Comparison of ENCODE assay signal across 18 cellular contexts in the genomic region with DNA sequence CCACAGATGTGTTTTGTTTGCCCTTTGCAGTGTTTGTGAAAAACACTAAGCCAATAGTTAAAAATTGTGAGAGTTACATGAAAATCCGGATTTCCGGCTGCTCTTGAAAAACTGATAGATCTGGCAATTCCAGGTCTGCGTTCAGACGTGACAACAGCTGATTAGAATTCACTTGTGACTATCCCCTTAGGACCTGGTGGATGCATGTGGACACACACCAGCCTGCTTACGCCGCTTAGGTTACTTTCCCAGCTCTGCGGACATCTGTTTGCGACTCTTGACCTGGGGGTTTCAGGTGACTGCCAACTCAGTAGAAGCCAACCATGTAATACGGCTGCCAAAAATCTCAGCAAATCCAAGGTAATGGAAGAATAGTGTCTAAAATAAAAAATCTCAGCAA. TPM values are rescaled to one million over a fixed set of nuclear protein-coding genes. Genes with fewer than 3 reads are reported as not detected.
DNase-seq lines count a peak whose midpoint lies in the region; ATAC-seq and TF ChIP-seq lines count a peak whose summit lies in the region.
"Had no signal": no experiment of that assay in that cellular context is flagged by ENCODE, and none has a peak within 500 bp of the region (broad histone marks: within the 10 kb centered on the region; RNA-seq: fewer than 3 reads in every experiment).

No MANE protein-coding gene starts in this region.

- H3K4me2 ChIP-seq in osteoblast (ENCODE audit: insufficient read depth, low read length), result no peak overlapping the region

- H3K4me1 ChIP-seq in RWPE2 (ENCODE audit: insufficient read depth, poor library complexity, severe bottlenecking), result peaks cover 32% of the 10 kb centered on the region
- H3K4me1 ChIP-seq in osteoblast (ENCODE audit: insufficient read depth, low read length), result peaks cover 42% of the 10 kb centered on the region
- H3K4me1 ChIP-seq in thyroid gland, result peaks cover 8 to 15% of the 10 kb centered on the region in 2 donors
- no peaks in the 10 kb centered on the region for H3K4me1 ChIP-seq in right cardiac atrium (ENCODE audit: control insufficient read depth, insufficient read depth, low read length)

- ATAC-seq in RWPE2 (ENCODE audit: low read depth) (no peak), right cardiac atrium (no peak), WTC11 (no peak)
- ATAC-seq: Panc1, SK-N-SH treated with all-trans-retinoic acid at 6 μM for 48 hours had no signal

- peaks cover 40% of the 10 kb centered on the region for H3K4me1 Mint-ChIP-seq in dendritic cell treated with granulocyte-macrophage colony-stimulating factor and Interleukin-4, amounts not matched to agents 40 ng/mL and 50 ng/mL, for 4 days (ENCODE audit: low read depth)
- H3K4me1 Mint-ChIP-seq in WTC11, result peaks cover 9% of the 10 kb centered on the region
- H3K4me1 Mint-ChIP-seq: B cell had no signal

- H3K27ac ChIP-seq in RWPE2 (ENCODE audit: poor library complexity, severe bottlenecking) (peak overlapping the region; percentile 97), osteoblast (ENCODE audit: low read depth, low read length) (peak overlapping the region; percentile 100), thyroid gland (peak overlapping the region in 2 of 3 donors; percentile 61 to 65), right cardiac atrium (ENCODE audit: low read length) (no peak overlapping the region)

- peaks cover 89% of the 10 kb centered on the region for H3K36me3 Mint-ChIP-seq in dendritic cell treated with granulocyte-macrophage colony-stimulating factor and Interleukin-4, amounts not matched to agents 40 ng/mL and 50 ng/mL, for 4 days (ENCODE audit: low read depth)
- peaks cover 12% of the 10 kb centered on the region for H3K36me3 Mint-ChIP-seq in WTC11

- H4K20me1 ChIP-seq in osteoblast (ENCODE audit: insufficient read depth, low read length), result no peaks in the 10 kb centered on the region

- peaks cover 34% of the 10 kb centered on the region for H3K79me2 ChIP-seq in osteoblast (ENCODE audit: insufficient read depth, low read length)

- intact Hi-C loops in dendritic cell treated with granulocyte-macrophage colony-stimulating factor and Interleukin-4, amounts not matched to agents 40 ng/mL and 50 ng/mL, for 4 days (cut with micrococcal nuclease), result loop anchor here (10.0 kb wide), 1 partner anchor 296 kb away; no protein-coding TSS in a partner anchor
- intact Hi-C loops in thyroid gland (cut with DNase I), result loop anchor here (10.0 kb wide), 1 partner anchor 126 kb away; no protein-coding TSS in a partner anchor
- intact Hi-C loops in right cardiac atrium (cut with DNase I), result no loop called here

- POLR2A ChIA-PET in WTC11 (lab: Charles Lee), result no interaction called here

- no peak overlapping the region for H3K4me3 Mint-ChIP-seq in dendritic cell treated with granulocyte-macrophage colony-stimulating factor and Interleukin-4, amounts not matched to agents 40 ng/mL and 50 ng/mL, for 4 days
- H3K4me3 Mint-ChIP-seq in WTC11, result no peak overlapping the region
- H3K4me3 Mint-ChIP-seq: B cell; CD4-positive, alpha-beta memory T cell had no signal

- H3K27ac Mint-ChIP-seq in dendritic cell treated with granulocyte-macrophage colony-stimulating factor and Interleukin-4, amounts not matched to agents 40 ng/mL and 50 ng/mL, for 4 days, result peak overlapping the region; percentile 73
- no peak overlapping the region for H3K27ac Mint-ChIP-seq in WTC11
- H3K27ac Mint-ChIP-seq: B cell had no signal

- H3K9me3 ChIP-seq in RWPE2 (ENCODE audit: severe bottlenecking), result no peaks in the 10 kb centered on the region
- H3K9me3 ChIP-seq in osteoblast (ENCODE audit: low read depth, low read length), result no peaks in the 10 kb centered on the region
- H3K9me3 ChIP-seq in thyroid gland, result no peaks in the 10 kb centered on the region
- H3K9me3 ChIP-seq in right cardiac atrium (ENCODE audit: control insufficient read depth, low read length), result no peaks in the 10 kb centered on the region

- no peaks in the 10 kb centered on the region for H3K27me3 Mint-ChIP-seq in dendritic cell treated with granulocyte-macrophage colony-stimulating factor and Interleukin-4, amounts not matched to agents 40 ng/mL and 50 ng/mL, for 4 days
- no peaks in the 10 kb centered on the region for H3K27me3 Mint-ChIP-seq in WTC11 (ENCODE audit: low read depth)
- H3K27me3 Mint-ChIP-seq: B cell; CD4-positive, alpha-beta memory T cell had no signal

- CTCF ChIA-PET in WTC11 (lab: Charles Lee), result interaction anchor here (1.0 to 1.3 kb wide), 3 partner anchors 10 to 278 kb away, joined by 3 to 5 read pairs (median 4); no protein-coding TSS in a partner anchor

- TF ChIP-seq CTCF in RWPE2 (IDR thresholded peaks at IDR 0.05; ENCODE audit: poor library complexity, severe bottlenecking) (no peak), osteoblast (IDR thresholded peaks at IDR 0.05; ENCODE audit: extremely low read depth, low read depth, low read length) (no peak), thyroid gland (IDR thresholded peaks at IDR 0.05) (peak in 1 of 6 experiments; percentile 11), WTC11 (IDR thresholded peaks at IDR 0.05) (no peak)

- DNase-seq in RWPE2 (ENCODE audit: low spot score) (no peak), osteoblast (ENCODE audit: insufficient read length, low spot score, missing footprints) (no peak), thyroid gland (peak in 1 of 2 donors; percentile 29), SK-N-DZ (ENCODE audit: low spot score) (no peak), right cardiac atrium (no peak), WTC11 (ENCODE audit: low spot score) (no peak)
- DNase-seq: CD4-positive, alpha-beta memory T cell; DMS79; HCEC 1CT; KBM-7; NCI-H1436 treated with DMSO at 0.1 percent for 48 hours; NCI-H2081; NCI-H524; SHP77 had no signal

- H3K4me3 ChIP-seq in RWPE2 (ENCODE audit: severe bottlenecking) (no peak overlapping the region), osteoblast (ENCODE audit: insufficient read depth, low read length) (no peak overlapping the region), thyroid gland (replicated peaks in 1 of 3) (no peak overlapping the region), right cardiac atrium (ENCODE audit: low read length) (no peak overlapping the region)

- no peaks in the 10 kb centered on the region for H3K27me3 ChIP-seq in RWPE2 (ENCODE audit: insufficient read depth, poor library complexity, severe bottlenecking)
- H3K27me3 ChIP-seq in osteoblast (ENCODE audit: insufficient read depth, low read length), result no peaks in the 10 kb centered on the region
- H3K27me3 ChIP-seq in thyroid gland, result no peaks in the 10 kb centered on the region
- H3K27me3 ChIP-seq in right cardiac atrium (ENCODE audit: control insufficient read depth, insufficient read depth), result no peaks in the 10 kb centered on the region

- H3K36me3 ChIP-seq in RWPE2 (ENCODE audit: low read depth) (peaks cover 34% of the 10 kb centered on the region), osteoblast (ENCODE audit: insufficient read depth, low read length) (peaks cover 34% of the 10 kb centered on the region), thyroid gland (peaks cover 4 to 14% of the 10 kb centered on the region in 2 donors)

- H2AFZ ChIP-seq in osteoblast (ENCODE audit: low read length), result no peak overlapping the region

- TF ChIP-seq POLR2A in thyroid gland (IDR thresholded peaks at IDR 0.05), result no peak

- 65 to 87% methylated on average over 9 of the region's 9 CpGs for WGBS in thyroid gland, 2 donors
- WGBS in right cardiac atrium, result 87% methylated on average over 9 of the region's 9 CpGs

- no peaks in the 10 kb centered on the region for H3K9me3 Mint-ChIP-seq in dendritic cell treated with granulocyte-macrophage colony-stimulating factor and Interleukin-4, amounts not matched to agents 40 ng/mL and 50 ng/mL, for 4 days
- no peaks in the 10 kb centered on the region for H3K9me3 Mint-ChIP-seq in WTC11
- H3K9me3 Mint-ChIP-seq: CD4-positive, alpha-beta memory T cell had no signal

TF ChIP-seq in WTC11, 78 proteins besides CTCF, POLR2A, EP300 and RAD21:
- TF ChIP-seq NFYB (CRISPR knock-in tag; conservative IDR thresholded peaks at IDR 0.05; ENCODE audit: low read depth), result no peak

RNA-seq across cellular contexts. Expression of a gene that starts 24.3 kb away (rescaled TPM):
- total RNA-seq in osteoblast (22.1 and 25.9 TPM in 2 replicates), thyroid gland (10 to 100 TPM; 39.8 to 55.9 (median 43.9) TPM), right cardiac atrium (10 to 100 TPM; 37.8 to 58.9 (median 44.7) TPM), WTC11 (2021) (44.5 to 55.6 TPM (median 49.8 TPM) in 3 replicates)
- polyA plus RNA-seq in SK-N-DZ (2014; cell fraction: cytosol; rRNA removed), result 4.2 and 8.1 TPM in 2 replicates
- polyA plus RNA-seq in SK-N-DZ (2014; cell fraction: nucleus; rRNA removed), result 3.5 and 13.4 TPM in 2 replicates
- 9.6 TPM for polyA plus RNA-seq in right cardiac atrium

RNA-seq across cellular contexts. Expression of a gene that starts 42.0 kb away (rescaled TPM):
- total RNA-seq in osteoblast (19.5 and 28.6 TPM in 2 replicates), thyroid gland (10 to 100 TPM in 3 of 4 donors, 1 to 10 TPM in 1; 9.0 to 13.7 (median 10.9) TPM), right cardiac atrium (1 to 10 TPM; 3.2 to 5.0 (median 4.1) TPM), WTC11 (2021) (21.6 to 24.9 TPM (median 23.4 TPM) in 3 replicates)
- 11.3 and 14.6 TPM in 2 replicates for polyA plus RNA-seq in SK-N-DZ (2014; cell fraction: cytosol; rRNA removed)
- 10.8 and 18.1 TPM in 2 replicates for polyA plus RNA-seq in SK-N-DZ (2014; cell fraction: nucleus; rRNA removed)
- 1.7 TPM for polyA plus RNA-seq in right cardiac atrium

Comparison
In these comparisons a context has a peak if more than half of its experiments do, and no peak if none do; other contexts are left out.
1. intact Hi-C loops: an anchor here in dendritic cell treated with granulocyte-macrophage colony-stimulating factor and Interleukin-4, amounts not matched to agents 40 ng/mL and 50 ng/mL, for 4 days (10.0 kb wide) and thyroid gland (10.0 kb wide); none called in right cardiac atrium.